19 cellular contexts compared by ENCODE assay signal in the genomic region with DNA sequence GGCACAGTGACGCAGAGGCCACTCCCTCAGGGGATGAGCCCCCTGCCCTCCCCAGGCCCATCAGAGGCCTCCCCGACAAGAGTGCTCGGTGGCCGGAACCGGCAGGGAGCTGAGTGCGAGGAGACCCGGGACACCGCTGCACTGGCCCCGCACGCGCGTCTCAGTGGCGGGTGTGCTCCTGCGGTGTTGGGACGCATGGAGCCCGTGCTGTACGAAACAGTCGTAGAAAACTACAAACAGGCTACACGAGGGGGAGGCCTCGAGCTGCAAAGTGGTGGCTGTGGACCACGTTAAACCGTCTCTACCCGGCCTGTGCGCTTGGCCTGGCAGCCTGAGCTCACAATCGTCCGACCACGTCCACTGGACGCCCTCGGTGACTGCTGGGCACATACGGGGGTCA. TPM values are rescaled to one million over a fixed set of nuclear protein-coding genes. Genes with fewer than 3 reads are reported as not detected.
A peak's percentile ranks its signal among the peaks of the same experiment; 100 is the strongest.
DNase-seq lines count a peak whose midpoint lies in the region; ATAC-seq and TF ChIP-seq lines count a peak whose summit lies in the region.
"Had no signal": no experiment of that assay in that cellular context is flagged by ENCODE, and none has a peak within 500 bp of the region (broad histone marks: within the 10 kb centered on the region; RNA-seq: fewer than 3 reads in every experiment).

No MANE protein-coding gene starts in this region.

- H3K4me2 ChIP-seq in GM23338 = no peak overlapping the region
- H3K4me2 ChIP-seq: BLaER1 had no signal

- POLR2A ChIA-PET in activated B cell treated with CpG ODN at 0.5 μM for 24 hours (lab: Charles Lee) = interaction anchor here (1.3 to 6.3 kb wide), 7 partner anchors 12 to 121 kb away, joined by 5 to 81 read pairs (median 35); a partner anchor contains a TSS

- H3K4me1 ChIP-seq in GM23338 (ENCODE audit: insufficient read depth) = no peaks in the 10 kb centered on the region
- H3K4me1 ChIP-seq in heart right ventricle = peaks cover 0 to 24% (median 13%) of the 10 kb centered on the region in 9 donors
- no peaks in the 10 kb centered on the region for H3K4me1 ChIP-seq in upper lobe of right lung
- H3K4me1 ChIP-seq: BLaER1, Caco-2 had no signal

- H3K4me1 Mint-ChIP-seq in GM23338 = no peaks in the 10 kb centered on the region
- peaks cover 45% of the 10 kb centered on the region for H3K4me1 Mint-ChIP-seq in activated B cell treated with CpG ODN at 0.5 μM for 24 hours
- no peaks in the 10 kb centered on the region for H3K4me1 Mint-ChIP-seq in neural crest cell
- peaks cover 33 to 69% of the 10 kb centered on the region in 2 donors for H3K4me1 Mint-ChIP-seq in stimulated activated naive B cell treated with anti-CD40 and anti-IgM and Interleukin-4, amounts not matched to agents 10 μg/mL and 1 μg/mL and 100 μg/mL, for 72 hours
- peaks cover 3% of the 10 kb centered on the region for H3K4me1 Mint-ChIP-seq in activated CD8-positive, alpha-beta memory T cell treated with anti-CD3 and anti-CD28 coated beads, Interleukin-2, amount 10 ng/mL, durations not matched to agents 7 days and 5 days
- H3K4me1 Mint-ChIP-seq: H9 had no signal

- no peaks in the 10 kb centered on the region for H4K20me1 ChIP-seq in GM23338 (replicated peaks; ENCODE audit: insufficient read depth)
- H4K20me1 ChIP-seq: BLaER1 had no signal

- no peak for DNase-seq in GM23338 (ENCODE audit: low spot score)
- no peak for DNase-seq in activated B cell treated with CpG ODN at 0.5 μM for 24 hours
- no peak for DNase-seq in neural crest cell (ENCODE audit: low read depth, low spot score)
- DNase-seq in stimulated activated naive B cell treated with anti-CD40 and anti-IgM and Interleukin-4, amounts not matched to agents 10 μg/mL and 1 μg/mL and 100 μg/mL, for 72 hours = no peak
- DNase-seq in heart right ventricle = no peak
- DNase-seq in activated CD8-positive, alpha-beta memory T cell treated with anti-CD3 and anti-CD28 coated beads, Interleukin-2, amount 10 ng/mL, durations not matched to agents 7 days and 5 days = no peak
- DNase-seq in upper lobe of right lung = no peak
- DNase-seq: Caco-2; CD4-positive, CD25-positive, alpha-beta regulatory T cell; CD8-positive, alpha-beta T cell; DMS153; DND-41; GM23248; H9 had no signal

- WGBS in heart right ventricle, 2 donors = 98 to 99% methylated on average over 29 to 30 of the region's 30 CpGs

- H3K36me3 Mint-ChIP-seq in GM23338 (ENCODE audit: low read depth) (no peaks in the 10 kb centered on the region), activated B cell treated with CpG ODN at 0.5 μM for 24 hours (ENCODE audit: low read depth) (no peaks in the 10 kb centered on the region), neural crest cell (ENCODE audit: low read depth) (no peaks in the 10 kb centered on the region)
- no peaks in the 10 kb centered on the region for H3K36me3 Mint-ChIP-seq in stimulated activated naive B cell treated with anti-CD40 and anti-IgM and Interleukin-4, amounts not matched to agents 10 μg/mL and 1 μg/mL and 100 μg/mL, for 72 hours
- H3K36me3 Mint-ChIP-seq in activated CD8-positive, alpha-beta memory T cell treated with anti-CD3 and anti-CD28 coated beads, Interleukin-2, amount 10 ng/mL, durations not matched to agents 7 days and 5 days = no peaks in the 10 kb centered on the region
- H3K36me3 Mint-ChIP-seq: CD4-positive, CD25-positive, alpha-beta regulatory T cell; CD8-positive, alpha-beta T cell had no signal

- H3K4me3 ChIP-seq in GM23338 (no peak overlapping the region), heart right ventricle (no peak overlapping the region), upper lobe of right lung (no peak overlapping the region)
- H3K4me3 ChIP-seq: BLaER1, GM23248 had no signal

- H3K27me3 Mint-ChIP-seq in GM23338 (ENCODE audit: insufficient read depth, low read depth, poor library complexity) (peaks cover 6% of the 10 kb centered on the region), activated B cell treated with CpG ODN at 0.5 μM for 24 hours (no peaks in the 10 kb centered on the region), neural crest cell (ENCODE audit: low read depth) (peaks cover 9% of the 10 kb centered on the region)
- H3K27me3 Mint-ChIP-seq in stimulated activated naive B cell treated with anti-CD40 and anti-IgM and Interleukin-4, amounts not matched to agents 10 μg/mL and 1 μg/mL and 100 μg/mL, for 72 hours = no peaks in the 10 kb centered on the region
- no peaks in the 10 kb centered on the region for H3K27me3 Mint-ChIP-seq in activated CD8-positive, alpha-beta memory T cell treated with anti-CD3 and anti-CD28 coated beads, Interleukin-2, amount 10 ng/mL, durations not matched to agents 7 days and 5 days

- H3K27me3 ChIP-seq in GM23338 (ENCODE audit: insufficient read depth) (no peaks in the 10 kb centered on the region), heart right ventricle (no peaks in the 10 kb centered on the region), upper lobe of right lung (no peaks in the 10 kb centered on the region)
- H3K27me3 ChIP-seq: BLaER1 had no signal

- no peak for ATAC-seq in GM23338
- ATAC-seq in activated B cell treated with CpG ODN at 0.5 μM for 24 hours (ENCODE audit: low read depth) = no peak
- ATAC-seq in stimulated activated naive B cell treated with anti-CD40 and anti-IgM and Interleukin-4, amounts not matched to agents 10 μg/mL and 1 μg/mL and 100 μg/mL, for 72 hours (replicated peaks) = no peak
- ATAC-seq in heart right ventricle = no peak
- no peak for ATAC-seq in activated CD8-positive, alpha-beta memory T cell treated with anti-CD3 and anti-CD28 coated beads, Interleukin-2, amount 10 ng/mL, durations not matched to agents 7 days and 5 days
- no peak for ATAC-seq in upper lobe of right lung
- ATAC-seq: CD8-positive, alpha-beta T cell; HCT116 had no signal

- H3K9me3 Mint-ChIP-seq in GM23338 (no peaks in the 10 kb centered on the region), activated B cell treated with CpG ODN at 0.5 μM for 24 hours (no peaks in the 10 kb centered on the region), neural crest cell (no peaks in the 10 kb centered on the region)
- no peaks in the 10 kb centered on the region for H3K9me3 Mint-ChIP-seq in stimulated activated naive B cell treated with anti-CD40 and anti-IgM and Interleukin-4, amounts not matched to agents 10 μg/mL and 1 μg/mL and 100 μg/mL, for 72 hours
- H3K9me3 Mint-ChIP-seq in activated CD8-positive, alpha-beta memory T cell treated with anti-CD3 and anti-CD28 coated beads, Interleukin-2, amount 10 ng/mL, durations not matched to agents 7 days and 5 days (ENCODE audit: low read depth) = no peaks in the 10 kb centered on the region
- H3K9me3 Mint-ChIP-seq: CD4-positive, CD25-positive, alpha-beta regulatory T cell; CD8-positive, alpha-beta T cell; H9 had no signal

- no peaks in the 10 kb centered on the region for H3K9me2 ChIP-seq in GM23338 (ENCODE audit: insufficient read depth)

- H3F3A ChIP-seq in GM23338 (replicated peaks; ENCODE audit: low read depth) = no peaks in the 10 kb centered on the region

- H3K9me3 ChIP-seq in heart right ventricle (no peaks in the 10 kb centered on the region), upper lobe of right lung (no peaks in the 10 kb centered on the region)
- H3K9me3 ChIP-seq: BLaER1, Caco-2 had no signal

- TF ChIP-seq CTCF in GM23338 (conservative IDR thresholded peaks at IDR 0.05; ENCODE audit: low read depth in 2 of 2) (no peak), activated B cell treated with CpG ODN at 0.5 μM for 24 hours (IDR thresholded peaks at IDR 0.05) (no peak), neural crest cell (conservative IDR thresholded peaks at IDR 0.05) (no peak), heart right ventricle (IDR thresholded peaks at IDR 0.05) (no peak), upper lobe of right lung (IDR thresholded peaks at IDR 0.05) (no peak)

- CTCF ChIA-PET in activated B cell treated with CpG ODN at 0.5 μM for 24 hours (lab: Charles Lee) = interaction anchor here (1.7 to 14.7 kb wide), 4 partner anchors 19 to 120 kb away, joined by 6 to 409 read pairs (median 16); no protein-coding TSS in a partner anchor
- CTCF ChIA-PET in activated CD8-positive, alpha-beta memory T cell treated with anti-CD3 and anti-CD28 coated beads, Interleukin-2, amount 10 ng/mL, durations not matched to agents 7 days and 5 days (lab: Charles Lee) = interaction anchor here (1.2 to 9.4 kb wide), 5 partner anchors 13 to 142 kb away, joined by 3 to 165 read pairs (median 5); no protein-coding TSS in a partner anchor

- H3K27ac Mint-ChIP-seq in GM23338 = no peak overlapping the region
- H3K27ac Mint-ChIP-seq in activated B cell treated with CpG ODN at 0.5 μM for 24 hours = peak overlapping the region; percentile 65
- H3K27ac Mint-ChIP-seq in neural crest cell (ENCODE audit: unreplicated experiment) = peak overlapping the region; percentile 83
- peak overlapping the region; percentile 81 for H3K27ac Mint-ChIP-seq in stimulated activated naive B cell treated with anti-CD40 and anti-IgM and Interleukin-4, amounts not matched to agents 10 μg/mL and 1 μg/mL and 100 μg/mL, for 72 hours
- H3K27ac Mint-ChIP-seq in activated CD8-positive, alpha-beta memory T cell treated with anti-CD3 and anti-CD28 coated beads, Interleukin-2, amount 10 ng/mL, durations not matched to agents 7 days and 5 days = no peak overlapping the region
- H3K27ac Mint-ChIP-seq: CD4-positive, CD25-positive, alpha-beta regulatory T cell; CD8-positive, alpha-beta T cell; H9 had no signal

- H3K79me2 ChIP-seq in GM23338 (replicated peaks; ENCODE audit: insufficient read depth) = no peaks in the 10 kb centered on the region

- H3K4me3 Mint-ChIP-seq in GM23338 = no peak overlapping the region
- no peak overlapping the region for H3K4me3 Mint-ChIP-seq in activated B cell treated with CpG ODN at 0.5 μM for 24 hours
- H3K4me3 Mint-ChIP-seq in neural crest cell = no peak overlapping the region
- H3K4me3 Mint-ChIP-seq in stimulated activated naive B cell treated with anti-CD40 and anti-IgM and Interleukin-4, amounts not matched to agents 10 μg/mL and 1 μg/mL and 100 μg/mL, for 72 hours = no peak overlapping the region
- no peak overlapping the region for H3K4me3 Mint-ChIP-seq in activated CD8-positive, alpha-beta memory T cell treated with anti-CD3 and anti-CD28 coated beads, Interleukin-2, amount 10 ng/mL, durations not matched to agents 7 days and 5 days
- H3K4me3 Mint-ChIP-seq: CD4-positive, CD25-positive, alpha-beta regulatory T cell; CD8-positive, alpha-beta T cell; H9 had no signal

- no peak overlapping the region for H3K27ac ChIP-seq in GM23338 (ENCODE audit: low read depth)
- no peak overlapping the region for H3K27ac ChIP-seq in heart right ventricle
- no peak overlapping the region for H3K27ac ChIP-seq in upper lobe of right lung
- H3K27ac ChIP-seq: BLaER1, C4-2B, GM23248 had no signal

- intact Hi-C loops in activated B cell treated with CpG ODN at 0.5 μM for 24 hours (cut with micrococcal nuclease) (loop anchor here (5.0 kb wide), 1 partner anchor 327 kb away; no protein-coding TSS in a partner anchor), heart right ventricle (cut with DNase I) (no loop called here), upper lobe of right lung (cut with DNase I) (no loop called here)

- H3K36me3 ChIP-seq in GM23338 (ENCODE audit: insufficient read depth) (no peaks in the 10 kb centered on the region), heart right ventricle (no peaks in the 10 kb centered on the region), upper lobe of right lung (no peaks in the 10 kb centered on the region)
- H3K36me3 ChIP-seq: BLaER1 had no signal

- H2AFZ ChIP-seq in GM23338 = peak overlapping the region; percentile 74; the same call in 1 of the 2 replicates
- H2AFZ ChIP-seq: GM23248 had no signal

RNA-seq across cellular contexts. Expression of a gene that starts 40.2 kb away (rescaled TPM):
- total RNA-seq in GM23338 (2014; rRNA removed; shearing (Covaris generic)) = 0.12 and 0.38 TPM in 2 replicates
- polyA plus RNA-seq in GM23338 (2016; fragmentation: Nextera tagmentation; extraction: Ambion mirVana) (0.17 and 0.57 TPM in 2 replicates), heart right ventricle (under 1 TPM; 0.07 to 0.20 TPM)
- total RNA-seq in activated B cell treated with CpG ODN at 0.5 μM for 24 hours (not detected in 2 replicates), neural crest cell (0.05 and 0.09 TPM in 2 replicates), heart right ventricle (1 to 10 TPM in 7 of 10 donors, under 1 TPM in 3; 0.44 to 6.2 (median 2.9) TPM), upper lobe of right lung (1.1 TPM)
- total RNA-seq in activated CD8-positive, alpha-beta memory T cell treated with anti-CD3 and anti-CD28 coated beads, Interleukin-2, amount 10 ng/mL, durations not matched to agents 7 days and 5 days = not detected
- total RNA-seq: A172; A673; Caco-2; CD4-positive, CD25-positive, alpha-beta regulatory T cell; CD8-positive, alpha-beta T cell had no signal

Comparison
In these comparisons a context has a peak if more than half of its experiments do, and no peak if none do; other contexts are left out.
1. H3K27ac Mint-ChIP-seq: peak in activated B cell treated with CpG ODN at 0.5 μM for 24 hours (single experiment), neural crest cell (single experiment) and stimulated activated naive B cell treated with anti-CD40 and anti-IgM and Interleukin-4, amounts not matched to agents 10 μg/mL and 1 μg/mL and 100 μg/mL, for 72 hours (single experiment); none in GM23338 (single experiment) and activated CD8-positive, alpha-beta memory T cell treated with anti-CD3 and anti-CD28 coated beads, Interleukin-2, amount 10 ng/mL, durations not matched to agents 7 days and 5 days (single experiment).